ENCODE assay signal across 18 cellular contexts in the genomic region with DNA sequence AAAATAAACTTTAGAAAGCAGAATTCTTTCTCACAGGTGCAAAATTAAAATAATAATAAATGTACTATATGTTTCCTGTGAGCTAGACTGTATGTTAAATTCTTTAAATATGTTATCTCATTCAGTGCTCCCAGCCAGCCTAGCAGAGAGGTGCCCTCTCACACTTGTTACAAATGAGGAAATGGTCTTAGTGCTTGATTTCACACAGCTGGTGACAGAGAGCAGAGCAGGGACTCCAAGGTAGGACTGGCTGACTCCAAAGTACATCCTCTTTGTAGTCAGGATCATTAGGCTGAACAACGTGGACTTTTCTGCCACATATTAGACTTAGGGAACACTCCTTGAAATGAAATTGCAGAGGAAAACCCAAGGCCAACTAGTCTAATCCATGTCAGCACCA.
DNase-seq lines count a peak whose midpoint lies in the region; ATAC-seq, FAIRE-seq and TF ChIP-seq lines count a peak whose summit lies in the region.
"Had no signal": no experiment of that assay in that cellular context is flagged by ENCODE, and none has a peak within 500 bp of the region (broad histone marks: within the 10 kb centered on the region; RNA-seq: fewer than 3 reads in every experiment).

No MANE protein-coding gene starts in this region.

- no peak for TF ChIP-seq POLR2A in GM12892 (IDR thresholded peaks at IDR 0.05; ENCODE audit: low read depth, low read length)

- ATAC-seq in GM21367 (IDR thresholded peaks at IDR 0.05; ENCODE audit: unreplicated experiment) (peak; percentile 78), HG03097 (IDR thresholded peaks at IDR 0.05; ENCODE audit: low FRiP score, unreplicated experiment) (peak; percentile 92), GM18520 (IDR thresholded peaks at IDR 0.05; ENCODE audit: unreplicated experiment) (no peak)
- ATAC-seq: stimulated activated memory B cell treated with anti-CD40 and anti-IgM and Interleukin-4, amounts not matched to agents 10 μg/mL and 1 μg/mL and 100 μg/mL, for 72 hours had no signal

- DNase-seq in GM12892 (ENCODE audit: insufficient read length) = no peak
- DNase-seq in NOMO-1 treated with dmso at 0.1 percent for 144 hours (lab: John Stamatoyannopoulos, UW; ENCODE audit: unreplicated experiment) = peak; percentile 53
- DNase-seq in caudate nucleus (lab: John Stamatoyannopoulos, UW) = no peak
- DNase-seq in SHP77 (lab: John Stamatoyannopoulos, UW) = no peak
- no peak for DNase-seq in NCI-H446 treated with DMSO at 0.1 percent for 48 hours (lab: John Stamatoyannopoulos, UW)
- DNase-seq: activated gamma-delta T cell; effector CD4-positive, alpha-beta T cell; NCI-H1417; NCI-H510A treated with DMSO at 0.1 percent for 48 hours; Right ventricle myocardium superior; sigmoid colon; stimulated activated CD4-positive, alpha-beta T cell treated with anti-CD3 and anti-CD28 coated beads, Interleukin-4, amount 100 ng/mL, for 4 hours had no signal

- peak; percentile 57 for FAIRE-seq in GM12892 (lab: Jason Lieb, UNC)
- FAIRE-seq: urothelium cell line had no signal

- H3K27ac ChIP-seq in caudate nucleus (ENCODE audit: low read depth, low read length) = no peak overlapping the region
- H3K27ac ChIP-seq: neutrophil, sigmoid colon had no signal
